Comparison of ENCODE assay signal across 8 cellular contexts in genomic region chr9:4662108-4662988, GRCh38. TPM values are rescaled to one million over a fixed set of nuclear protein-coding genes. Genes with fewer than 3 reads are reported as not detected.
DNase-seq lines count a peak whose midpoint lies in the region; ATAC-seq and TF ChIP-seq lines count a peak whose summit lies in the region.

PLPP6 (plus strand) TSS chr9:4662294; CDS start chr9:4662376, 82 bp downstream.

- 3 to 4% methylated on average over 26 to 31 of the region's 70 CpGs for WGBS in lower leg skin, 2 donors

- peak; percentile 30 to 79 (median 64) for TF ChIP-seq CTCF in dorsolateral prefrontal cortex (IDR thresholded peaks at IDR 0.05 in 54 of 56, conservative IDR thresholded peaks at IDR 0.05 in 2 of 56; ENCODE audit: low read depth in 1 of 56, partially characterized antibody in 56 of 56)
- peak in 1 of 3 donors; percentile 16 for TF ChIP-seq CTCF in lower leg skin (IDR thresholded peaks at IDR 0.05)

- H3K4me3 ChIP-seq in dorsolateral prefrontal cortex (peak within 1 kb of the TSS; percentile 62 to 96 (median 83)), lower leg skin (ENCODE audit: low read depth, poor library complexity, severe bottlenecking) (peak within 1 kb of the TSS; percentile 71)

- H3K27me3 ChIP-seq in dorsolateral prefrontal cortex = no peaks in the 10 kb centered on the region

- intact Hi-C loops in dorsolateral prefrontal cortex (cut with DNase I) (loop anchor here (2.0 to 5.0 kb wide), 4 partner anchors 16 to 325 kb away; partner anchors contain the start of genes AK3 (in 2 of the 2), CDC37L1 (in 2 of the 2) and JAK2 (in 1 of the 2)), lower leg skin (cut with DNase I; ENCODE audit: low total_unique reads) (no loop called here)

- peak; percentile 81 for ATAC-seq in GM19324 (IDR thresholded peaks at IDR 0.05; ENCODE audit: low FRiP score, unreplicated experiment)
- peak; percentile 80 for ATAC-seq in HG03442 (IDR thresholded peaks at IDR 0.05; ENCODE audit: unreplicated experiment)

- peak in 1 of 2 donors; percentile 54 for TF ChIP-seq POLR2A in lower leg skin (IDR thresholded peaks at IDR 0.05)

- DNase-seq in CD1c-positive myeloid dendritic cell (ENCODE audit: extremely low spot score) (peak; percentile 81), NCI-H524 treated with DMSO at 0.1 percent for 48 hours (lab: John Stamatoyannopoulos, UW) (peak; percentile 26), dorsolateral prefrontal cortex (peak; percentile 63 to 94 (median 82)), lower leg skin (ENCODE audit: low spot score in 2 of 2) (peak; percentile 88 to 97)
- DNase-seq in activated CD4-positive, alpha-beta T cell treated with anti-CD3 and anti-CD28 coated beads, Interleukin-2, amount 50 U/mL, for 4 hours = peak; percentile 58 to 61
- peak; percentile 50 to 73 for DNase-seq in stimulated activated CD4-positive, alpha-beta T cell treated with anti-CD3 and anti-CD28 coated beads, Interleukin-4, amount 100 ng/mL, for 48 hours (ENCODE audit: low read depth in 2 of 2)

- peak within 1 kb of the TSS in 56 of 59 donors; percentile 2 to 90 (median 78) for H3K27ac ChIP-seq in dorsolateral prefrontal cortex

RNA-seq across cellular contexts. Expression of gene PLPP6, which starts in this region (rescaled TPM):
- total RNA-seq in dorsolateral prefrontal cortex = 10 to 100 TPM in 7 of 120 experiments, 1 to 10 TPM in 113; 3.1 to 11.2 (median 6.9) TPM
- total RNA-seq in lower leg skin = 10 to 100 TPM; 13.6 to 20.7 (median 17.7) TPM

Comparison
In these comparisons a context has a peak if more than half of its experiments do, and no peak if none do; other contexts are left out.
1. Peak in every context shown above with its lines: DNase-seq, ATAC-seq, H3K4me3 ChIP-seq and H3K27ac ChIP-seq.
2. DNase-seq: peak in every context shown above with its lines; median percentile 92 in lower leg skin; 82 in dorsolateral prefrontal cortex; 81 in CD1c-positive myeloid dendritic cell; 62 in stimulated activated CD4-positive, alpha-beta T cell treated with anti-CD3 and anti-CD28 coated beads, Interleukin-4, amount 100 ng/mL, for 48 hours; 60 in activated CD4-positive, alpha-beta T cell treated with anti-CD3 and anti-CD28 coated beads, Interleukin-2, amount 50 U/mL, for 4 hours; 26 in NCI-H524 treated with DMSO at 0.1 percent for 48 hours.